In the genomic region with DNA sequence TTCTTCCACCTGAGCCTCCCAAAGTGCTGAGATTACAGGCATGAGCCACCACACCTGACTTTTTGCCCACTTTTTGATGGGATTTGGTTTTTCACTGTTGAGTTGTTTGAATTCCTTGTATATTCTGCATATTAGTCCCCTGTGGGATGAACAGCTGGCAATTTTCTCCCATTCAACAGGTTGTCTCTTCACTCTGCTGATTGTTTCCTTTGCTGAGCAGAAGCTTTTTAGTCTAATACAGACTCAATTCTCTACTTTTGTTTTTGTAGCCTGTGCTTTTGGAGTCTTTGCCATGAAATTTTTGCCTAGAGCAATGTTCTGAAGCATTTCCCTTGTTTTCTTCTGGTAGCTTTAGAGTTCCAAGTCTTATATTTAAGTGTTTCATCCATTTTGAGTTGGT, we compare ENCODE assay signal across 23 cellular contexts.
A peak's percentile ranks its signal among the peaks of the same experiment; 100 is the strongest.
DNase-seq lines count a peak whose midpoint lies in the region; ATAC-seq and TF ChIP-seq lines count a peak whose summit lies in the region.
"Had no signal": no experiment of that assay in that cellular context is flagged by ENCODE, and none has a peak within 500 bp of the region (broad histone marks: within the 10 kb centered on the region; RNA-seq: fewer than 3 reads in every experiment).

No MANE protein-coding gene starts in this region.

- H3K9me3 ChIP-seq in MG63: peaks cover 3% of the 10 kb centered on the region; the same call in 1 of the 2 replicates
- H3K9me3 ChIP-seq: SK-N-SH had no signal

- DNase-seq in activated naive CD8-positive, alpha-beta T cell treated with anti-CD3 and anti-CD28 coated beads for 36 hours: no peak
- no peak for DNase-seq in activated naive CD8-positive, alpha-beta T cell treated with anti-CD3 and anti-CD28 coated beads, Interleukin-2, amount 50 U/mL, for 24 hours
- DNase-seq in SK-MEL-5 (ENCODE audit: low read depth, low spot score): peak; percentile 68
- peak; percentile 47 for DNase-seq in fibroblast of pulmonary artery (ENCODE audit: low read depth)
- no peak for DNase-seq in glutamatergic neuron
- DNase-seq in NCI-H1694 treated with DMSO at 0.1 percent for 48 hours (lab: John Stamatoyannopoulos, UW): no peak
- no peak for DNase-seq in MG63
- DNase-seq: ACHN; Caco-2; CD4-positive, alpha-beta memory T cell; DMS 273 treated with DMSO at 0.1 percent for 48 hours; DMS79 treated with DMSO at 0.1 percent for 48 hours; KBM-7; NCI-H1105 treated with DMSO at 0.1 percent for 48 hours; NCI-H1694; NCI-H2081 treated with DMSO at 0.1 percent for 48 hours; NCI-H2171 treated with DMSO at 0.1 percent for 48 hours; NCI-H524 treated with DMSO at 0.1 percent for 48 hours; NCI-H82; Right ventricle myocardium superior; SK-N-SH had no signal

- no peak overlapping the region for H3K4me3 Mint-ChIP-seq in activated naive CD8-positive, alpha-beta T cell treated with anti-CD3 and anti-CD28 coated beads for 36 hours
- no peak overlapping the region for H3K4me3 Mint-ChIP-seq in activated naive CD8-positive, alpha-beta T cell treated with anti-CD3 and anti-CD28 coated beads, Interleukin-2, amount 50 U/mL, for 24 hours
- H3K4me3 Mint-ChIP-seq in glutamatergic neuron (ENCODE audit: unreplicated experiment): no peak overlapping the region
- H3K4me3 Mint-ChIP-seq: CD4-positive, alpha-beta memory T cell had no signal

- no peaks in the 10 kb centered on the region for H3K4me1 Mint-ChIP-seq in activated naive CD8-positive, alpha-beta T cell treated with anti-CD3 and anti-CD28 coated beads for 36 hours
- no peaks in the 10 kb centered on the region for H3K4me1 Mint-ChIP-seq in activated naive CD8-positive, alpha-beta T cell treated with anti-CD3 and anti-CD28 coated beads, Interleukin-2, amount 50 U/mL, for 24 hours
- no peaks in the 10 kb centered on the region for H3K4me1 Mint-ChIP-seq in glutamatergic neuron (ENCODE audit: low read depth, unreplicated experiment)
- H3K4me1 Mint-ChIP-seq: CD4-positive, alpha-beta memory T cell had no signal

- peaks cover 5% of the 10 kb centered on the region for H3K9me3 Mint-ChIP-seq in activated naive CD8-positive, alpha-beta T cell treated with anti-CD3 and anti-CD28 coated beads for 36 hours
- no peaks in the 10 kb centered on the region for H3K9me3 Mint-ChIP-seq in activated naive CD8-positive, alpha-beta T cell treated with anti-CD3 and anti-CD28 coated beads, Interleukin-2, amount 50 U/mL, for 24 hours
- peaks cover 4% of the 10 kb centered on the region for H3K9me3 Mint-ChIP-seq in glutamatergic neuron (ENCODE audit: unreplicated experiment)

- H3K36me3 ChIP-seq in MG63: no peaks in the 10 kb centered on the region

- H3K36me3 Mint-ChIP-seq in activated naive CD8-positive, alpha-beta T cell treated with anti-CD3 and anti-CD28 coated beads for 36 hours: no peaks in the 10 kb centered on the region
- H3K36me3 Mint-ChIP-seq in activated naive CD8-positive, alpha-beta T cell treated with anti-CD3 and anti-CD28 coated beads, Interleukin-2, amount 50 U/mL, for 24 hours (ENCODE audit: low read depth): no peaks in the 10 kb centered on the region
- H3K36me3 Mint-ChIP-seq in glutamatergic neuron (ENCODE audit: unreplicated experiment): peaks cover 4% of the 10 kb centered on the region

- H3K27me3 ChIP-seq in MG63: no peaks in the 10 kb centered on the region
- H3K27me3 ChIP-seq: BLaER1 treated with 17β-estradiol and CSF1 and Interleukin-3, amounts not matched to agents 10 nM and 100 nM had no signal

- no peak for TF ChIP-seq CTCF in fibroblast of pulmonary artery (IDR thresholded peaks at IDR 0.05; ENCODE audit: low read length, missing control alignments)
- no peak for TF ChIP-seq CTCF in glutamatergic neuron (IDR thresholded peaks at IDR 0.05; ENCODE audit: partially characterized antibody, unreplicated experiment)

- in situ Hi-C loops in SK-MEL-5 (cut with HindIII; ENCODE audit: low pct_unique_long_range_greater_than_20kb, low sequenced_read_pairs): no loop called here

- H3K27me3 Mint-ChIP-seq in activated naive CD8-positive, alpha-beta T cell treated with anti-CD3 and anti-CD28 coated beads for 36 hours: peaks cover 7% of the 10 kb centered on the region
- peaks cover 12% of the 10 kb centered on the region for H3K27me3 Mint-ChIP-seq in activated naive CD8-positive, alpha-beta T cell treated with anti-CD3 and anti-CD28 coated beads, Interleukin-2, amount 50 U/mL, for 24 hours
- peaks cover 2% of the 10 kb centered on the region for H3K27me3 Mint-ChIP-seq in glutamatergic neuron (ENCODE audit: unreplicated experiment)

- no peak for ATAC-seq in activated naive CD8-positive, alpha-beta T cell treated with anti-CD3 and anti-CD28 coated beads, Interleukin-2, amount 50 U/mL, for 24 hours
- ATAC-seq in HG02852 (IDR thresholded peaks at IDR 0.05; ENCODE audit: unreplicated experiment): no peak

- peak overlapping the region; percentile 63 for H3K27ac Mint-ChIP-seq in activated naive CD8-positive, alpha-beta T cell treated with anti-CD3 and anti-CD28 coated beads for 36 hours
- H3K27ac Mint-ChIP-seq in activated naive CD8-positive, alpha-beta T cell treated with anti-CD3 and anti-CD28 coated beads, Interleukin-2, amount 50 U/mL, for 24 hours: no peak overlapping the region
- H3K27ac Mint-ChIP-seq in glutamatergic neuron (ENCODE audit: unreplicated experiment): no peak overlapping the region
- H3K27ac Mint-ChIP-seq: CD4-positive, alpha-beta memory T cell had no signal

- H3K4me3 ChIP-seq in fibroblast of pulmonary artery (replicated peaks; ENCODE audit: low read depth, low read length) (no peak overlapping the region), MG63 (no peak overlapping the region)
- H3K4me3 ChIP-seq: BLaER1 treated with 17β-estradiol and CSF1 and Interleukin-3, amounts not matched to agents 10 nM and 100 nM had no signal

Comparison
In these comparisons a context has a peak if more than half of its experiments do, and no peak if none do; other contexts are left out.
1. DNase-seq: peak in SK-MEL-5 (single experiment) and fibroblast of pulmonary artery (single experiment); none in activated naive CD8-positive, alpha-beta T cell treated with anti-CD3 and anti-CD28 coated beads for 36 hours (single experiment), activated naive CD8-positive, alpha-beta T cell treated with anti-CD3 and anti-CD28 coated beads, Interleukin-2, amount 50 U/mL, for 24 hours (single experiment), glutamatergic neuron (single experiment), NCI-H1694 treated with DMSO at 0.1 percent for 48 hours (single experiment) and MG63 (single experiment).